In genomic region chr19:35144600-35145436, GRCh38 we compare ENCODE assay signal across 8 cellular contexts.
DNase-seq lines count a peak whose midpoint lies in the region; ATAC-seq and TF ChIP-seq lines count a peak whose summit lies in the region.
"Had no signal": no experiment of that assay in that cellular context is flagged by ENCODE, and none has a peak within 500 bp of the region (broad histone marks: within the 10 kb centered on the region; RNA-seq: fewer than 3 reads in every experiment).

No MANE protein-coding gene starts in this region.

- H3K27ac ChIP-seq in iPS-20b (ENCODE audit: low read length) = no peak overlapping the region
- H3K27ac ChIP-seq: skin epidermis had no signal

- H3K27me3 ChIP-seq in iPS-20b (ENCODE audit: insufficient read depth, low read length) = peaks cover 44% of the 10 kb centered on the region

- DNase-seq in GM12865 (ENCODE audit: low read depth) = peak; percentile 36
- DNase-seq in NCI-H2227 treated with DMSO at 0.1 percent for 48 hours (lab: John Stamatoyannopoulos, UW) = peak; percentile 74
- no peak for DNase-seq in Ammon's horn (ENCODE audit: low spot score)
- DNase-seq in stimulated activated CD4-positive, alpha-beta T cell treated with anti-CD3 and anti-CD28 coated beads, Interleukin-15, amount 100 ng/mL, for 24 hours = no peak
- DNase-seq: IMR-90 had no signal

- no peak for TF ChIP-seq CTCF in GM12865 (IDR thresholded peaks at IDR 0.05; ENCODE audit: insufficient read depth, low read depth, low read length, missing control alignments)

- no peak for ATAC-seq in HG02973 (IDR thresholded peaks at IDR 0.05; ENCODE audit: unreplicated experiment)

- peaks cover 13% of the 10 kb centered on the region; the same call in 1 of the 2 replicates for H3K4me1 ChIP-seq in iPS-20b (ENCODE audit: insufficient read depth, low read length)

- H3K4me3 ChIP-seq in GM12865 (ENCODE audit: low read depth, low read length) = no peak overlapping the region
- peak overlapping the region; percentile 60; the same call in 1 of the 2 replicates for H3K4me3 ChIP-seq in iPS-20b (ENCODE audit: low read length)
- H3K4me3 ChIP-seq: skin epidermis had no signal

- no peaks in the 10 kb centered on the region for H3K9me3 ChIP-seq in iPS-20b (ENCODE audit: insufficient read depth, low read depth, low read length)

- H3K9ac ChIP-seq in iPS-20b (ENCODE audit: low read depth, low read length) = no peak overlapping the region

- H3K36me3 ChIP-seq in iPS-20b (ENCODE audit: insufficient read depth, low read depth, low read length) = no peaks in the 10 kb centered on the region

Comparison
In these comparisons a context has a peak if more than half of its experiments do, and no peak if none do; other contexts are left out.
1. DNase-seq: peak in GM12865 (single experiment) and NCI-H2227 treated with DMSO at 0.1 percent for 48 hours (single experiment); none in Ammon's horn (single experiment) and stimulated activated CD4-positive, alpha-beta T cell treated with anti-CD3 and anti-CD28 coated beads, Interleukin-15, amount 100 ng/mL, for 24 hours (single experiment).